ENCODE assay signal across 1 cellular context in the genomic region with DNA sequence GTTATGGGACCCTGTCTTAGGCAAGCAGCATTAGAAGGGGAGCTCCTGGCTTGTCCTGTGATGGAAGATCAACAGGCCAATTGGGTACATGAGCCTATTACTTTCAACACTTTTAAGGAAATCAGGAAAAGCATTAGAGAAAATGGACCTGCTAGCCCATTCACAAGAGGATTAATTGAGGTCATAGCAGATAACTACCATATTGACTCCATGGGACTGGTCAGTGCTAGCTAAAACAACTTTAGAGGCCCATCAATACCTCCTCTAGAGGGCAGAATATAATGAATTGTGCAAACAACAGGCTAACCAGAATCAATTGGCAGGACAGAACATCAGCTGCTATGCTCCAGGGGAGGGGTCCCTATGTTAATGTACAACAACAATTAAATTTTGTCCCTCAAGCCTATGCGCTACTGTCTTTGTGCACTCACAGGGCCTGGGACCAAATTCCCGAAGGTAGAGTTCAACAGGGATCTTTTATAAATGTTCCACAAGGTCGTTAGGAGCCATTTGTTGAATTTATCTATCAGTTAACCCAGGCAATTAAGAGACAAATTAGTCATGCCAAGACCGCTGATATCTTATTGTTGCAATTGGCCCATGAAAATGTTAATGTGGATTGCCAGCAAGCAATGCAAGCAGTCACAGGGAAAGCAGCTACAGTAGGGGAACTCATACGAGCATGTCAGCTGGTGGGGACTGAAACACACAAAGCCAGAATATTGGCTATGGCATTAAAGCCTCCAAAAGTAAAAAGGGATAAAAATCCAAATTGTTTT.
TF ChIP-seq lines count a peak whose summit lies in the region.

No MANE protein-coding gene starts in this region.

TF ChIP-seq in K562, 482 proteins besides CTCF, POLR2A, EP300 and RAD21 (continued from another document):
- TF ChIP-seq, protein P1, sequence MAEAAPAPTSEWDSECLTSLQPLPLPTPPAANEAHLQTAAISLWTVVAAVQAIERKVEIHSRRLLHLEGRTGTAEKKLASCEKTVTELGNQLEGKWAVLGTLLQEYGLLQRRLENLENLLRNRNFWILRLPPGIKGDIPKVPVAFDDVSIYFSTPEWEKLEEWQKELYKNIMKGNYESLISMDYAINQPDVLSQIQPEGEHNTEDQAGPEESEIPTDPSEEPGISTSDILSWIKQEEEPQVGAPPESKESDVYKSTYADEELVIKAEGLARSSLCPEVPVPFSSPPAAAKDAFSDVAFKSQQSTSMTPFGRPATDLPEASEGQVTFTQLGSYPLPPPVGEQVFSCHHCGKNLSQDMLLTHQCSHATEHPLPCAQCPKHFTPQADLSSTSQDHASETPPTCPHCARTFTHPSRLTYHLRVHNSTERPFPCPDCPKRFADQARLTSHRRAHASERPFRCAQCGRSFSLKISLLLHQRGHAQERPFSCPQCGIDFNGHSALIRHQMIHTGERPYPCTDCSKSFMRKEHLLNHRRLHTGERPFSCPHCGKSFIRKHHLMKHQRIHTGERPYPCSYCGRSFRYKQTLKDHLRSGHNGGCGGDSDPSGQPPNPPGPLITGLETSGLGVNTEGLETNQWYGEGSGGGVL (CRISPR knock-in tag; IDR thresholded peaks at IDR 0.05): no peak
- TF ChIP-seq ZNF384 (IDR thresholded peaks at IDR 0.05; ENCODE audit: low read depth, low read length) (peak; percentile 16; the same call in 1 of the 2 replicates), CAMTA2 (CRISPR knock-in tag; conservative IDR thresholded peaks at IDR 0.05) (no peak), SMC3 (conservative IDR thresholded peaks at IDR 0.05; ENCODE audit: insufficient read depth, low read depth, low read length) (0 out of 2 replicates have a peak, but pooled peaks have one; percentile 12), PPARD (CRISPR knock-in tag; IDR thresholded peaks at IDR 0.05) (no peak), ZNF41 (CRISPR knock-in tag; conservative IDR thresholded peaks at IDR 0.05) (peak; percentile 80), EWSR1 (IDR thresholded peaks at IDR 0.05; ENCODE audit: borderline replicate concordance, low read depth, partially characterized antibody) (no peak), NRF1 (conservative IDR thresholded peaks at IDR 0.05 in 1 of 2, IDR thresholded peaks at IDR 0.05 in 1 of 2) (no peak)
- TF ChIP-seq, protein P2, sequence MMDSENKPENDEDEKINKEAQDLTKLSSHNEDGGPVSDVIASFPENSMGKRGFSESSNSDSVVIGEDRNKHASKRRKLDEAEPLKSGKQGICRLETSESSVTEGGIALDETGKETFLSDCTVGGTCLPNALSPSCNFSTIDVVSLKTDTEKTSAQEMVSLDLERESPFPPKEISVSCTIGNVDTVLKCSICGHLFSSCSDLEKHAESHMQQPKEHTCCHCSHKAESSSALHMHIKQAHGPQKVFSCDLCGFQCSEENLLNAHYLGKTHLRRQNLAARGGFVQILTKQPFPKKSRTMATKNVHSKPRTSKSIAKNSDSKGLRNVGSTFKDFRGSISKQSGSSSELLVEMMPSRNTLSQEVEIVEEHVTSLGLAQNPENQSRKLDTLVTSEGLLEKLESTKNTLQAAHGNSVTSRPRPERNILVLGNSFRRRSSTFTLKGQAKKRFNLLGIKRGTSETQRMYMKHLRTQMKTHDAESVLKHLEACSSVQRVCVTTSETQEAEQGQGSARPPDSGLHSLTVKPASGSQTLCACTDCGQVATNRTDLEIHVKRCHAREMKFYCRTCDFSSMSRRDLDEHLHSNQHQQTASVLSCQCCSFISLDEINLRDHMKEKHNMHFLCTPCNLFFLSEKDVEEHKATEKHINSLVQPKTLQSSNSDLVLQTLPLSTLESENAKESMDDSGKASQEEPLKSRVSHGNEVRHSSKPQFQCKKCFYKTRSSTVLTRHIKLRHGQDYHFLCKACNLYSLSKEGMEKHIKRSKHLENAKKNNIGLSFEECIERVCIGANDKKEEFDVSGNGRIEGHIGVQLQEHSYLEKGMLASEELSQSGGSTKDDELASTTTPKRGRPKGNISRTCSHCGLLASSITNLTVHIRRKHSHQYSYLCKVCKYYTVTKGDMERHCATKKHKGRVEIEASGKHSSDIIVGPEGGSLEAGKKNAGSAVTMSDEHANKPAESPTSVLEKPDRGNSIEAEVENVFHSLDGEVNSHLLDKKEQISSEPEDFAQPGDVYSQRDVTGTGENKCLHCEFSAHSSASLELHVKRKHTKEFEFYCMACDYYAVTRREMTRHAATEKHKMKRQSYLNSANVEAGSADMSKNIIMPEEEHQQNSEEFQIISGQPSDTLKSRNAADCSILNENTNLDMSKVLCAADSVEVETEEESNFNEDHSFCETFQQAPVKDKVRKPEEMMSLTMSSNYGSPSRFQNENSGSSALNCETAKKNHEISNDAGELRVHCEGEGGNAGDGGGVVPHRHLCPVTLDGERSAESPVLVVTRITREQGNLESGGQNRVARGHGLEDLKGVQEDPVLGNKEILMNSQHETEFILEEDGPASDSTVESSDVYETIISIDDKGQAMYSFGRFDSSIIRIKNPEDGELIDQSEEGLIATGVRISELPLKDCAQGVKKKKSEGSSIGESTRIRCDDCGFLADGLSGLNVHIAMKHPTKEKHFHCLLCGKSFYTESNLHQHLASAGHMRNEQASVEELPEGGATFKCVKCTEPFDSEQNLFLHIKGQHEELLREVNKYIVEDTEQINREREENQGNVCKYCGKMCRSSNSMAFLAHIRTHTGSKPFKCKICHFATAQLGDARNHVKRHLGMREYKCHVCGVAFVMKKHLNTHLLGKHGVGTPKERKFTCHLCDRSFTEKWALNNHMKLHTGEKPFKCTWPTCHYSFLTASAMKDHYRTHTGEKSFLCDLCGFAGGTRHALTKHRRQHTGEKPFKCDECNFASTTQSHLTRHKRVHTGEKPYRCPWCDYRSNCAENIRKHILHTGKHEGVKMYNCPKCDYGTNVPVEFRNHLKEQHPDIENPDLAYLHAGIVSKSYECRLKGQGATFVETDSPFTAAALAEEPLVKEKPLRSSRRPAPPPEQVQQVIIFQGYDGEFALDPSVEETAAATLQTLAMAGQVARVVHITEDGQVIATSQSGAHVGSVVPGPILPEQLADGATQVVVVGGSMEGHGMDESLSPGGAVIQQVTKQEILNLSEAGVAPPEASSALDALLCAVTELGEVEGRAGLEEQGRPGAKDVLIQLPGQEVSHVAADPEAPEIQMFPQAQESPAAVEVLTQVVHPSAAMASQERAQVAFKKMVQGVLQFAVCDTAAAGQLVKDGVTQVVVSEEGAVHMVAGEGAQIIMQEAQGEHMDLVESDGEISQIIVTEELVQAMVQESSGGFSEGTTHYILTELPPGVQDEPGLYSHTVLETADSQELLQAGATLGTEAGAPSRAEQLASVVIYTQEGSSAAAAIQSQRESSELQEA (IDR thresholded peaks at IDR 0.05; ENCODE audit: low read depth): no peak
- TF ChIP-seq, protein P3, sequence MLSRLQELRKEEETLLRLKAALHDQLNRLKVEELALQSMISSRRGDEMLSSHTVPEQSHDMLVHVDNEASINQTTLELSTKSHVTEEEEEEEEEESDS (CRISPR knock-in tag; IDR thresholded peaks at IDR 0.05): no peak
- TF ChIP-seq, protein P4, sequence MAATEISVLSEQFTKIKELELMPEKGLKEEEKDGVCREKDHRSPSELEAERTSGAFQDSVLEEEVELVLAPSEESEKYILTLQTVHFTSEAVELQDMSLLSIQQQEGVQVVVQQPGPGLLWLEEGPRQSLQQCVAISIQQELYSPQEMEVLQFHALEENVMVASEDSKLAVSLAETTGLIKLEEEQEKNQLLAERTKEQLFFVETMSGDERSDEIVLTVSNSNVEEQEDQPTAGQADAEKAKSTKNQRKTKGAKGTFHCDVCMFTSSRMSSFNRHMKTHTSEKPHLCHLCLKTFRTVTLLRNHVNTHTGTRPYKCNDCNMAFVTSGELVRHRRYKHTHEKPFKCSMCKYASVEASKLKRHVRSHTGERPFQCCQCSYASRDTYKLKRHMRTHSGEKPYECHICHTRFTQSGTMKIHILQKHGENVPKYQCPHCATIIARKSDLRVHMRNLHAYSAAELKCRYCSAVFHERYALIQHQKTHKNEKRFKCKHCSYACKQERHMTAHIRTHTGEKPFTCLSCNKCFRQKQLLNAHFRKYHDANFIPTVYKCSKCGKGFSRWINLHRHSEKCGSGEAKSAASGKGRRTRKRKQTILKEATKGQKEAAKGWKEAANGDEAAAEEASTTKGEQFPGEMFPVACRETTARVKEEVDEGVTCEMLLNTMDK (IDR thresholded peaks at IDR 0.05; ENCODE audit: borderline replicate concordance, insufficient read depth, low read depth, low read length, poor library complexity, severe bottlenecking): peak; percentile 49
- TF ChIP-seq, protein P5, sequence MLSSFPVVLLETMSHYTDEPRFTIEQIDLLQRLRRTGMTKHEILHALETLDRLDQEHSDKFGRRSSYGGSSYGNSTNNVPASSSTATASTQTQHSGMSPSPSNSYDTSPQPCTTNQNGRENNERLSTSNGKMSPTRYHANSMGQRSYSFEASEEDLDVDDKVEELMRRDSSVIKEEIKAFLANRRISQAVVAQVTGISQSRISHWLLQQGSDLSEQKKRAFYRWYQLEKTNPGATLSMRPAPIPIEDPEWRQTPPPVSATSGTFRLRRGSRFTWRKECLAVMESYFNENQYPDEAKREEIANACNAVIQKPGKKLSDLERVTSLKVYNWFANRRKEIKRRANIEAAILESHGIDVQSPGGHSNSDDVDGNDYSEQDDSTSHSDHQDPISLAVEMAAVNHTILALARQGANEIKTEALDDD (IDR thresholded peaks at IDR 0.05): peak; percentile 90
TF ChIP-seq in K562: peak in this region for 8.
